In the genomic region with DNA sequence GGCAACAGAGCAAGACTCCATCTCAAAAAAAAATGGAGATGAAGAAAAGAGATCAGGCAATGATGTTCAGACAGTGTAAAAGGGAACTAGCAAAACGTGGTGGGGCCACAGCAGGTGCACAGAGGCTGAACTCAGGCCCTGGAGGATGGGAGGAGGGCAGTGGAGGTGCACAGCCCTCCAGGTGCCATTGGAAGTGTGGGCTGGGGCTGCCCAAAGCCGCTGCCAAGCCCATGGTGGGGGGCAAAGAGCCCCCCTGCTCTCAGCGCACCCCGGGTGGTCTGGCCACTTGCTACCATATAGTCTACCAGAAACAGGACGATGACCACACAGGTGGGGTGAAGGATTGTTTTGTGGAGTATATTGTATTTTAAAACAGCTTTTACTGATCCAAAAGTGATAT, we compare ENCODE assay signal across 9 cellular contexts. TPM values are rescaled to one million over a fixed set of nuclear protein-coding genes. Genes with fewer than 3 reads are reported as not detected.
"Had no signal": no experiment of that assay in that cellular context is flagged by ENCODE, and none has a peak within 500 bp of the region (broad histone marks: within the 10 kb centered on the region; RNA-seq: fewer than 3 reads in every experiment).

No MANE protein-coding gene starts in this region.

- H3K9ac ChIP-seq: GM23248 had no signal

- H2AFZ ChIP-seq: GM23248 had no signal

- ATAC-seq: K562 had no signal

- FAIRE-seq: H54, HTR-8/SVneo, K562 had no signal

- H3K27ac ChIP-seq: GM23248 had no signal

- H3K4me3 ChIP-seq: GM23248, K562 had no signal

- DNase-seq: GM23248, GOT3, H9, HCEC 1CT, IMR-90 had no signal

RNA-seq across cellular contexts. Expression of gene TMEM271, which starts 7.1 kb away (rescaled TPM):
- total RNA-seq: GM23248, HT-29, IMR-90, K562 had no signal
- polyA plus RNA-seq: GM23248, IMR-90, K562 had no signal

RNA-seq across cellular contexts. Expression of gene PDE6B, which starts 56.4 kb away (rescaled TPM):
- total RNA-seq: HT-29, K562 had no signal
- polyA plus RNA-seq: GM23248, IMR-90 had no signal
